21 cellular contexts compared by ENCODE assay signal in genomic region chr15:89021224-89021623, GRCh38.
DNase-seq lines count a peak whose midpoint lies in the region; ATAC-seq and TF ChIP-seq lines count a peak whose summit lies in the region.
"Had no signal": no experiment of that assay in that cellular context is flagged by ENCODE, and none has a peak within 500 bp of the region (broad histone marks: within the 10 kb centered on the region; RNA-seq: fewer than 3 reads in every experiment).

No MANE protein-coding gene starts in this region.

- H3K27me3 ChIP-seq in left ventricle myocardium inferior (ENCODE audit: low read depth): no peaks in the 10 kb centered on the region
- H3K27me3 ChIP-seq in aorta (ENCODE audit: control insufficient read depth in 1 of 2, insufficient read depth in 2 of 2, low read length in 1 of 2): no peaks in the 10 kb centered on the region
- H3K27me3 ChIP-seq: cardiac muscle cell had no signal

- H3K4me1 Mint-ChIP-seq in HFFc6 (ENCODE audit: low read depth): peaks cover 44% of the 10 kb centered on the region

- ATAC-seq in Right ventricle myocardium superior (ENCODE audit: poor library complexity) (no peak), sciatic nerve (peak; percentile 14), aorta (ENCODE audit: low FRiP score) (peak; percentile 77), HG03521 (IDR thresholded peaks at IDR 0.05; ENCODE audit: unreplicated experiment) (no peak)
- ATAC-seq: activated T-cell treated with anti-CD3 and anti-CD28 coated beads, Interleukin-2, amount 50 U/mL, for 72 hours; CD8-positive, alpha-beta T cell had no signal

- no peak overlapping the region for H3K27ac Mint-ChIP-seq in HFFc6
- H3K27ac Mint-ChIP-seq: activated CD4-positive, alpha-beta memory T cell treated with anti-CD3 and anti-CD28 coated beads for 36 hours; activated naive CD8-positive, alpha-beta T cell treated with anti-CD3 and anti-CD28 coated beads, Interleukin-2, amount 10 ng/mL, durations not matched to agents 7 days and 5 days; activated T-cell treated with anti-CD3 and anti-CD28 coated beads, Interleukin-2, amount 50 U/mL, for 72 hours; CD8-positive, alpha-beta T cell had no signal

- no peak for TF ChIP-seq CTCF in left ventricle myocardium inferior (IDR thresholded peaks at IDR 0.05; ENCODE audit: borderline replicate concordance)
- no peak for TF ChIP-seq CTCF in HFFc6 (IDR thresholded peaks at IDR 0.05)

- peaks cover 10% of the 10 kb centered on the region for H3K9me3 Mint-ChIP-seq in HFFc6
- H3K9me3 Mint-ChIP-seq: activated CD4-positive, alpha-beta memory T cell treated with anti-CD3 and anti-CD28 coated beads for 36 hours; activated naive CD8-positive, alpha-beta T cell treated with anti-CD3 and anti-CD28 coated beads, Interleukin-2, amount 10 ng/mL, durations not matched to agents 7 days and 5 days; activated T-cell treated with anti-CD3 and anti-CD28 coated beads, Interleukin-2, amount 50 U/mL, for 72 hours; CD8-positive, alpha-beta T cell had no signal

- H3K36me3 Mint-ChIP-seq in HFFc6 (ENCODE audit: low read depth): peaks cover 10% of the 10 kb centered on the region; the same call in 1 of the 2 replicates
- H3K36me3 Mint-ChIP-seq: activated CD4-positive, alpha-beta memory T cell treated with anti-CD3 and anti-CD28 coated beads for 36 hours; activated naive CD8-positive, alpha-beta T cell treated with anti-CD3 and anti-CD28 coated beads, Interleukin-2, amount 10 ng/mL, durations not matched to agents 7 days and 5 days; CD8-positive, alpha-beta T cell had no signal

- H3K4me1 ChIP-seq in left ventricle myocardium inferior (peaks cover 41% of the 10 kb centered on the region), aorta (ENCODE audit: control insufficient read depth in 1 of 2, insufficient read depth in 2 of 2, low read length in 2 of 2) (peaks cover 8 to 10% of the 10 kb centered on the region in 2 donors)
- H3K4me1 ChIP-seq: parathyroid adenoma had no signal

- H3K4me3 ChIP-seq in left ventricle myocardium inferior (no peak overlapping the region), aorta (ENCODE audit: low read length in 2 of 2) (no peak overlapping the region)
- H3K4me3 ChIP-seq: cardiac muscle cell, smooth muscle cell had no signal

- H3K27me3 Mint-ChIP-seq in HFFc6 (ENCODE audit: insufficient read depth): peaks cover 6% of the 10 kb centered on the region
- H3K27me3 Mint-ChIP-seq: activated CD4-positive, alpha-beta memory T cell treated with anti-CD3 and anti-CD28 coated beads for 36 hours had no signal

- H3K9me3 ChIP-seq in left ventricle myocardium inferior (replicated peaks) (peaks cover 19% of the 10 kb centered on the region), aorta (ENCODE audit: control insufficient read depth, low read length) (no peaks in the 10 kb centered on the region)

- no peaks in the 10 kb centered on the region for H3K36me3 ChIP-seq in left ventricle myocardium inferior
- no peaks in the 10 kb centered on the region for H3K36me3 ChIP-seq in aorta (ENCODE audit: control insufficient read depth in 1 of 2, insufficient read depth in 2 of 2, low read length in 1 of 2)
- H3K36me3 ChIP-seq: cardiac muscle cell, WERI-Rb-1 had no signal

- 0 to 2% methylated on average over 2 of the region's 2 CpGs for WGBS in aorta, 2 donors

- H3K27ac ChIP-seq in left ventricle myocardium inferior (replicated peaks) (peak overlapping the region; percentile 67), aorta (ENCODE audit: low read depth in 1 of 2, low read length in 2 of 2) (peak overlapping the region; percentile 73 to 81)
- H3K27ac ChIP-seq: cardiac muscle cell, parathyroid adenoma, RWPE1, WERI-Rb-1 had no signal

- DNase-seq in left ventricle myocardium inferior: no peak
- DNase-seq in Right ventricle myocardium superior: no peak
- peak; percentile 41 for DNase-seq in dedifferentiated amniotic fluid mesenchymal stem cell (ENCODE audit: extremely low spot score)
- no peak for DNase-seq in sciatic nerve (ENCODE audit: low spot score)
- peak; percentile 79 for DNase-seq in aorta
- DNase-seq in HFFc6: no peak
- DNase-seq in NCI-H2196 (lab: John Stamatoyannopoulos, UW; ENCODE audit: unreplicated experiment): no peak
- DNase-seq: activated CD4-positive, alpha-beta memory T cell treated with anti-CD3 and anti-CD28 coated beads for 36 hours; activated naive CD8-positive, alpha-beta T cell treated with anti-CD3 and anti-CD28 coated beads, Interleukin-2, amount 10 ng/mL, durations not matched to agents 7 days and 5 days; activated T-cell treated with anti-CD3 and anti-CD28 coated beads, Interleukin-2, amount 50 U/mL, for 72 hours; CD8-positive, alpha-beta T cell; DND-41; foreskin fibroblast; NCI-H187 treated with DMSO at 0.1 percent for 48 hours; trophoblast cell; WERI-Rb-1 had no signal

- no peak overlapping the region for H3K4me3 Mint-ChIP-seq in HFFc6
- H3K4me3 Mint-ChIP-seq: activated CD4-positive, alpha-beta memory T cell treated with anti-CD3 and anti-CD28 coated beads for 36 hours; activated naive CD8-positive, alpha-beta T cell treated with anti-CD3 and anti-CD28 coated beads, Interleukin-2, amount 10 ng/mL, durations not matched to agents 7 days and 5 days; activated T-cell treated with anti-CD3 and anti-CD28 coated beads, Interleukin-2, amount 50 U/mL, for 72 hours; CD8-positive, alpha-beta T cell had no signal

- intact Hi-C loops in left ventricle myocardium inferior (cut with micrococcal nuclease): no loop called here
- intact Hi-C loops in Right ventricle myocardium superior (cut with DNase I): no loop called here
- intact Hi-C loops in sciatic nerve (cut with DNase I): no loop called here
- intact Hi-C loops in aorta (cut with DNase I): loop anchor here in 1 of 2 donors (5.0 kb wide), 2 partner anchors 66 to 81 kb away; partner anchors contain the start of gene ABHD2

Comparison
In these comparisons a context has a peak if more than half of its experiments do, and no peak if none do; other contexts are left out.
1. DNase-seq: peak in dedifferentiated amniotic fluid mesenchymal stem cell (single experiment) and aorta (2 of 2); none in left ventricle myocardium inferior (single experiment), Right ventricle myocardium superior (single experiment), sciatic nerve (single experiment), HFFc6 (single experiment) and NCI-H2196 (single experiment).
2. ATAC-seq: peak in sciatic nerve (single experiment) and aorta (single experiment); none in Right ventricle myocardium superior (single experiment) and HG03521 (single experiment).